ENCODE assay signal across 1 cellular context in the genomic region with DNA sequence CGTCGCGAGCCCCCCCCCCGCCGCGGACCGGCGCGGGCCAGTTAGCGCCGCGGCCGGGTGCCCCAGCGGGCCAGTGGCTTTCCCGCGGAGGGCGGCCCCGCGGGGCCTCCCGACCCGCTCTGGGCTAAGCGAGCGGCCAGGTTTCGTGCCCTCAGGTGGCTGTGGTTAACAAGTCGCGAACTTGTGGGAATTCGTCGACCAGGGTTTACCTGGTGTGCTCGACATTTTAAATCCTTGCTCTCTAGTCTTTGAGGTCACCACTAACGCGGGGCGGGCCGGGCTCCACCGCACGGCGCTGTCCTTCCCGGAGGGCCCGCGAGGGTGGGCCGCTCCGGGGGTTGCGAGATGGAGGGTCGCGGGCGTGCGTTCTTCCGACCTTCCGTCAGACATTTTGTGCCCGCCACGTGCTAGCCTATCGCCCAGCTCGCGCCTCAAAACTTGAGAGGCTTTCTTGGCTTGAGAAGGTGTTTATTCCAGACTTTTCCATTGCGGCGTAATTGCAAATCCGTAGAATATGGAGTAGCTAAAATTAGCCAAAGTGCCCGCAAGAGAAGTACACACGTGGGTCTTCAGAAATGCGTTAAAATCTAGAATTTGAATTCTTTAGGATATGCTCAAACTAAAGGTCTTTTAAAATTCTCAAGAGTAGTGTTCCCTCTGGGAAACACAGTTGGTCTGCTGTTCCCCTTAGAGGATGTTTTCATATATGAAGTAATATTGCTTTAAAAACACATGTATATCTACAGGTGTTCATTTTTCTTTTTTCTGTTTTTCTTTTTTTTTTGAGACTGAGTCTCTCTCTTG.
TF ChIP-seq lines count a peak whose summit lies in the region.

No MANE protein-coding gene starts in this region.

TF ChIP-seq in K562, 482 proteins besides CTCF, POLR2A, EP300 and RAD21 (continued from another document and continues in another):
- no peak for TF ChIP-seq SMARCC2 (IDR thresholded peaks at IDR 0.05; ENCODE audit: low read depth)
- 0 out of 2 replicates have a peak, but pooled peaks have one; percentile 35 for TF ChIP-seq TEAD2 (tag; IDR thresholded peaks at IDR 0.05)
- no peak for TF ChIP-seq ZNF133 (CRISPR knock-in tag; IDR thresholded peaks at IDR 0.05)
- no peak for TF ChIP-seq ZNF766 (CRISPR knock-in tag; conservative IDR thresholded peaks at IDR 0.05)
- TF ChIP-seq SNRNP70 (optimal IDR thresholded peaks at IDR 0.05; ENCODE audit: low read depth, low read length): no peak
- TF ChIP-seq, protein P1, sequence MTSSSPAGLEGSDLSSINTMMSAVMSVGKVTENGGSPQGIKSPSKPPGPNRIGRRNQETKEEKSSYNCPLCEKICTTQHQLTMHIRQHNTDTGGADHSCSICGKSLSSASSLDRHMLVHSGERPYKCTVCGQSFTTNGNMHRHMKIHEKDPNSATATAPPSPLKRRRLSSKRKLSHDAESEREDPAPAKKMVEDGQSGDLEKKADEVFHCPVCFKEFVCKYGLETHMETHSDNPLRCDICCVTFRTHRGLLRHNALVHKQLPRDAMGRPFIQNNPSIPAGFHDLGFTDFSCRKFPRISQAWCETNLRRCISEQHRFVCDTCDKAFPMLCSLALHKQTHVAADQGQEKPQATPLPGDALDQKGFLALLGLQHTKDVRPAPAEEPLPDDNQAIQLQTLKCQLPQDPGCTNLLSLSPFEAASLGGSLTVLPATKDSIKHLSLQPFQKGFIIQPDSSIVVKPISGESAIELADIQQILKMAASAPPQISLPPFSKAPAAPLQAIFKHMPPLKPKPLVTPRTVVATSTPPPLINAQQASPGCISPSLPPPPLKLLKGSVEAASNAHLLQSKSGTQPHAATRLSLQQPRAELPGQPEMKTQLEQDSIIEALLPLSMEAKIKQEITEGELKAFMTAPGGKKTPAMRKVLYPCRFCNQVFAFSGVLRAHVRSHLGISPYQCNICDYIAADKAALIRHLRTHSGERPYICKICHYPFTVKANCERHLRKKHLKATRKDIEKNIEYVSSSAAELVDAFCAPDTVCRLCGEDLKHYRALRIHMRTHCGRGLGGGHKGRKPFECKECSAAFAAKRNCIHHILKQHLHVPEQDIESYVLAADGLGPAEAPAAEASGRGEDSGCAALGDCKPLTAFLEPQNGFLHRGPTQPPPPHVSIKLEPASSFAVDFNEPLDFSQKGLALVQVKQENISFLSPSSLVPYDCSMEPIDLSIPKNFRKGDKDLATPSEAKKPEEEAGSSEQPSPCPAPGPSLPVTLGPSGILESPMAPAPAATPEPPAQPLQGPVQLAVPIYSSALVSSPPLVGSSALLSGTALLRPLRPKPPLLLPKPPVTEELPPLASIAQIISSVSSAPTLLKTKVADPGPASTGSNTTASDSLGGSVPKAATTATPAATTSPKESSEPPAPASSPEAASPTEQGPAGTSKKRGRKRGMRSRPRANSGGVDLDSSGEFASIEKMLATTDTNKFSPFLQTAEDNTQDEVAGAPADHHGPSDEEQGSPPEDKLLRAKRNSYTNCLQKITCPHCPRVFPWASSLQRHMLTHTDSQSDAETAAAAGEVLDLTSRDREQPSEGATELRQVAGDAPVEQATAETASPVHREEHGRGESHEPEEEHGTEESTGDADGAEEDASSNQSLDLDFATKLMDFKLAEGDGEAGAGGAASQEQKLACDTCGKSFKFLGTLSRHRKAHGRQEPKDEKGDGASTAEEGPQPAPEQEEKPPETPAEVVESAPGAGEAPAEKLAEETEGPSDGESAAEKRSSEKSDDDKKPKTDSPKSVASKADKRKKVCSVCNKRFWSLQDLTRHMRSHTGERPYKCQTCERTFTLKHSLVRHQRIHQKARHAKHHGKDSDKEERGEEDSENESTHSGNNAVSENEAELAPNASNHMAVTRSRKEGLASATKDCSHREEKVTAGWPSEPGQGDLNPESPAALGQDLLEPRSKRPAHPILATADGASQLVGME (CRISPR knock-in tag; IDR thresholded peaks at IDR 0.05): no peak
- TF ChIP-seq, protein P2, sequence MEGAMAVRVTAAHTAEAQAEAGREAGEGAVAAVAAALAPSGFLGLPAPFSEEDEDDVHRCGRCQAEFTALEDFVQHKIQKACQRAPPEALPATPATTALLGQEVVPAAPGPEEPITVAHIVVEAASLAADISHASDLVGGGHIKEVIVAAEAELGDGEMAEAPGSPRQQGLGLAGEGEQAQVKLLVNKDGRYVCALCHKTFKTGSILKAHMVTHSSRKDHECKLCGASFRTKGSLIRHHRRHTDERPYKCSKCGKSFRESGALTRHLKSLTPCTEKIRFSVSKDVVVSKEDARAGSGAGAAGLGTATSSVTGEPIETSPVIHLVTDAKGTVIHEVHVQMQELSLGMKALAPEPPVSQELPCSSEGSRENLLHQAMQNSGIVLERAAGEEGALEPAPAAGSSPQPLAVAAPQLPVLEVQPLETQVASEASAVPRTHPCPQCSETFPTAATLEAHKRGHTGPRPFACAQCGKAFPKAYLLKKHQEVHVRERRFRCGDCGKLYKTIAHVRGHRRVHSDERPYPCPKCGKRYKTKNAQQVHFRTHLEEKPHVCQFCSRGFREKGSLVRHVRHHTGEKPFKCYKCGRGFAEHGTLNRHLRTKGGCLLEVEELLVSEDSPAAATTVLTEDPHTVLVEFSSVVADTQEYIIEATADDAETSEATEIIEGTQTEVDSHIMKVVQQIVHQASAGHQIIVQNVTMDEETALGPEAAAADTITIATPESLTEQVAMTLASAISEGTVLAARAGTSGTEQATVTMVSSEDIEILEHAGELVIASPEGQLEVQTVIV (CRISPR knock-in tag; IDR thresholded peaks at IDR 0.05; ENCODE audit: borderline replicate concordance): no peak
- no peak for TF ChIP-seq PRMT5 (CRISPR knock-in tag; IDR thresholded peaks at IDR 0.05)
- TF ChIP-seq ZFX (CRISPR knock-in tag; IDR thresholded peaks at IDR 0.05): no peak; the same call in 1 of the 2 replicates
- TF ChIP-seq ZNF551 (CRISPR knock-in tag; IDR thresholded peaks at IDR 0.05): no peak
- peak; percentile 63; the same call in 1 of the 2 replicates for TF ChIP-seq ZNF41 (CRISPR knock-in tag; conservative IDR thresholded peaks at IDR 0.05)
- no peak for TF ChIP-seq GABPA (tag; conservative IDR thresholded peaks at IDR 0.05; ENCODE audit: low read depth)
- TF ChIP-seq HDAC6 (IDR thresholded peaks at IDR 0.05; ENCODE audit: low read depth, low read length): no peak
- TF ChIP-seq, protein P3, sequence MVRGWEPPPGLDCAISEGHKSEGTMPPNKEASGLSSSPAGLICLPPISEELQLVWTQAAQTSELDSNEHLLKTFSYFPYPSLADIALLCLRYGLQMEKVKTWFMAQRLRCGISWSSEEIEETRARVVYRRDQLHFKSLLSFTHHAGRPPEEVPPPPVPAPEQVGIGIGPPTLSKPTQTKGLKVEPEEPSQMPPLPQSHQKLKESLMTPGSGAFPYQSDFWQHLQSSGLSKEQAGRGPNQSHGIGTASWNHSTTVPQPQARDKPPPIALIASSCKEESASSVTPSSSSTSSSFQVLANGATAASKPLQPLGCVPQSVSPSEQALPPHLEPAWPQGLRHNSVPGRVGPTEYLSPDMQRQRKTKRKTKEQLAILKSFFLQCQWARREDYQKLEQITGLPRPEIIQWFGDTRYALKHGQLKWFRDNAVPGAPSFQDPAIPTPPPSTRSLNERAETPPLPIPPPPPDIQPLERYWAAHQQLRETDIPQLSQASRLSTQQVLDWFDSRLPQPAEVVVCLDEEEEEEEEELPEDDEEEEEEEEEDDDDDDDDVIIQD (CRISPR knock-in tag; IDR thresholded peaks at IDR 0.05): no peak
- no peak for TF ChIP-seq MED1 (CRISPR knock-in tag; IDR thresholded peaks at IDR 0.05; ENCODE audit: borderline replicate concordance)
- TF ChIP-seq, protein P4, sequence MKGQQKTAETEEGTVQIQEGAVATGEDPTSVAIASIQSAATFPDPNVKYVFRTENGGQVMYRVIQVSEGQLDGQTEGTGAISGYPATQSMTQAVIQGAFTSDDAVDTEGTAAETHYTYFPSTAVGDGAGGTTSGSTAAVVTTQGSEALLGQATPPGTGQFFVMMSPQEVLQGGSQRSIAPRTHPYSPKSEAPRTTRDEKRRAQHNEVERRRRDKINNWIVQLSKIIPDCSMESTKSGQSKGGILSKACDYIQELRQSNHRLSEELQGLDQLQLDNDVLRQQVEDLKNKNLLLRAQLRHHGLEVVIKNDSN (CRISPR knock-in tag; IDR thresholded peaks at IDR 0.05): no peak; the same call in none of the 2 replicates
- TF ChIP-seq NUFIP1 (IDR thresholded peaks at IDR 0.05; ENCODE audit: partially characterized antibody): no peak
- TF ChIP-seq, protein P5, sequence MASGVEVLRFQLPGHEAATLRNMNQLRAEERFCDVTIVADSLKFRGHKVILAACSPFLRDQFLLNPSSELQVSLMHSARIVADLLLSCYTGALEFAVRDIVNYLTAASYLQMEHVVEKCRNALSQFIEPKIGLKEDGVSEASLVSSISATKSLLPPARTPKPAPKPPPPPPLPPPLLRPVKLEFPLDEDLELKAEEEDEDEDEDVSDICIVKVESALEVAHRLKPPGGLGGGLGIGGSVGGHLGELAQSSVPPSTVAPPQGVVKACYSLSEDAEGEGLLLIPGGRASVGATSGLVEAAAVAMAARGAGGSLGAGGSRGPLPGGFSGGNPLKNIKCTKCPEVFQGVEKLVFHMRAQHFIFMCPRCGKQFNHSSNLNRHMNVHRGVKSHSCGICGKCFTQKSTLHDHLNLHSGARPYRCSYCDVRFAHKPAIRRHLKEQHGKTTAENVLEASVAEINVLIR (CRISPR knock-in tag; IDR thresholded peaks at IDR 0.05): no peak
- TF ChIP-seq, protein P6, sequence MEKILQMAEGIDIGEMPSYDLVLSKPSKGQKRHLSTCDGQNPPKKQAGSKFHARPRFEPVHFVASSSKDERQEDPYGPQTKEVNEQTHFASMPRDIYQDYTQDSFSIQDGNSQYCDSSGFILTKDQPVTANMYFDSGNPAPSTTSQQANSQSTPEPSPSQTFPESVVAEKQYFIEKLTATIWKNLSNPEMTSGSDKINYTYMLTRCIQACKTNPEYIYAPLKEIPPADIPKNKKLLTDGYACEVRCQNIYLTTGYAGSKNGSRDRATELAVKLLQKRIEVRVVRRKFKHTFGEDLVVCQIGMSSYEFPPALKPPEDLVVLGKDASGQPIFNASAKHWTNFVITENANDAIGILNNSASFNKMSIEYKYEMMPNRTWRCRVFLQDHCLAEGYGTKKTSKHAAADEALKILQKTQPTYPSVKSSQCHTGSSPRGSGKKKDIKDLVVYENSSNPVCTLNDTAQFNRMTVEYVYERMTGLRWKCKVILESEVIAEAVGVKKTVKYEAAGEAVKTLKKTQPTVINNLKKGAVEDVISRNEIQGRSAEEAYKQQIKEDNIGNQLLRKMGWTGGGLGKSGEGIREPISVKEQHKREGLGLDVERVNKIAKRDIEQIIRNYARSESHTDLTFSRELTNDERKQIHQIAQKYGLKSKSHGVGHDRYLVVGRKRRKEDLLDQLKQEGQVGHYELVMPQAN (IDR thresholded peaks at IDR 0.05; ENCODE audit: borderline replicate concordance): no peak
- no peak for TF ChIP-seq EHMT2 (IDR thresholded peaks at IDR 0.05)
- TF ChIP-seq MXI1 (IDR thresholded peaks at IDR 0.05; ENCODE audit: low read depth, low read length): no peak
- TF ChIP-seq, protein P7, sequence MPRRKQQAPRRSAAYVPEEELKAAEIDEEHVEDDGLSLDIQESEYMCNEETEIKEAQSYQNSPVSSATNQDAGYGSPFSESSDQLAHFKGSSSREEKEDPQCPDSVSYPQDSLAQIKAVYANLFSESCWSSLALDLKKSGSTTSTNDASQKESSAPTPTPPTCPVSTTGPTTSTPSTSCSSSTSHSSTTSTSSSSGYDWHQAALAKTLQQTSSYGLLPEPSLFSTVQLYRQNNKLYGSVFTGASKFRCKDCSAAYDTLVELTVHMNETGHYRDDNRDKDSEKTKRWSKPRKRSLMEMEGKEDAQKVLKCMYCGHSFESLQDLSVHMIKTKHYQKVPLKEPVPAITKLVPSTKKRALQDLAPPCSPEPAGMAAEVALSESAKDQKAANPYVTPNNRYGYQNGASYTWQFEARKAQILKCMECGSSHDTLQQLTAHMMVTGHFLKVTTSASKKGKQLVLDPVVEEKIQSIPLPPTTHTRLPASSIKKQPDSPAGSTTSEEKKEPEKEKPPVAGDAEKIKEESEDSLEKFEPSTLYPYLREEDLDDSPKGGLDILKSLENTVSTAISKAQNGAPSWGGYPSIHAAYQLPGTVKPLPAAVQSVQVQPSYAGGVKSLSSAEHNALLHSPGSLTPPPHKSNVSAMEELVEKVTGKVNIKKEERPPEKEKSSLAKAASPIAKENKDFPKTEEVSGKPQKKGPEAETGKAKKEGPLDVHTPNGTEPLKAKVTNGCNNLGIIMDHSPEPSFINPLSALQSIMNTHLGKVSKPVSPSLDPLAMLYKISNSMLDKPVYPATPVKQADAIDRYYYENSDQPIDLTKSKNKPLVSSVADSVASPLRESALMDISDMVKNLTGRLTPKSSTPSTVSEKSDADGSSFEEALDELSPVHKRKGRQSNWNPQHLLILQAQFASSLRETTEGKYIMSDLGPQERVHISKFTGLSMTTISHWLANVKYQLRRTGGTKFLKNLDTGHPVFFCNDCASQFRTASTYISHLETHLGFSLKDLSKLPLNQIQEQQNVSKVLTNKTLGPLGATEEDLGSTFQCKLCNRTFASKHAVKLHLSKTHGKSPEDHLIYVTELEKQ (CRISPR knock-in tag; IDR thresholded peaks at IDR 0.05): peak; percentile 62; the same call in 1 of the 2 replicates
- no peak for TF ChIP-seq SAFB2 (IDR thresholded peaks at IDR 0.05; ENCODE audit: borderline replicate concordance, low read depth, low read length, severe bottlenecking)
- no peak for TF ChIP-seq MTF1 (CRISPR knock-in tag; IDR thresholded peaks at IDR 0.05; ENCODE audit: borderline replicate concordance)
- no peak for TF ChIP-seq ZNF140 (CRISPR knock-in tag; IDR thresholded peaks at IDR 0.05)
- TF ChIP-seq ATF7 (IDR thresholded peaks at IDR 0.05): no peak
- no peak for TF ChIP-seq KLF13 (tag; IDR thresholded peaks at IDR 0.05; ENCODE audit: borderline replicate concordance, low read depth)
- TF ChIP-seq, protein P8, sequence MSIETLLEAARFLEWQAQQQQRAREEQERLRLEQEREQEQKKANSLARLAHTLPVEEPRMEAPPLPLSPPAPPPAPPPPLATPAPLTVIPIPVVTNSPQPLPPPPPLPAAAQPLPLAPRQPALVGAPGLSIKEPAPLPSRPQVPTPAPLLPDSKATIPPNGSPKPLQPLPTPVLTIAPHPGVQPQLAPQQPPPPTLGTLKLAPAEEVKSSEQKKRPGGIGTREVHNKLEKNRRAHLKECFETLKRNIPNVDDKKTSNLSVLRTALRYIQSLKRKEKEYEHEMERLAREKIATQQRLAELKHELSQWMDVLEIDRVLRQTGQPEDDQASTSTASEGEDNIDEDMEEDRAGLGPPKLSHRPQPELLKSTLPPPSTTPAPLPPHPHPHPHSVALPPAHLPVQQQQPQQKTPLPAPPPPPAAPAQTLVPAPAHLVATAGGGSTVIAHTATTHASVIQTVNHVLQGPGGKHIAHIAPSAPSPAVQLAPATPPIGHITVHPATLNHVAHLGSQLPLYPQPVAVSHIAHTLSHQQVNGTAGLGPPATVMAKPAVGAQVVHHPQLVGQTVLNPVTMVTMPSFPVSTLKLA (conservative IDR thresholded peaks at IDR 0.05): peak; percentile 79 to 85
